In the genomic region with DNA sequence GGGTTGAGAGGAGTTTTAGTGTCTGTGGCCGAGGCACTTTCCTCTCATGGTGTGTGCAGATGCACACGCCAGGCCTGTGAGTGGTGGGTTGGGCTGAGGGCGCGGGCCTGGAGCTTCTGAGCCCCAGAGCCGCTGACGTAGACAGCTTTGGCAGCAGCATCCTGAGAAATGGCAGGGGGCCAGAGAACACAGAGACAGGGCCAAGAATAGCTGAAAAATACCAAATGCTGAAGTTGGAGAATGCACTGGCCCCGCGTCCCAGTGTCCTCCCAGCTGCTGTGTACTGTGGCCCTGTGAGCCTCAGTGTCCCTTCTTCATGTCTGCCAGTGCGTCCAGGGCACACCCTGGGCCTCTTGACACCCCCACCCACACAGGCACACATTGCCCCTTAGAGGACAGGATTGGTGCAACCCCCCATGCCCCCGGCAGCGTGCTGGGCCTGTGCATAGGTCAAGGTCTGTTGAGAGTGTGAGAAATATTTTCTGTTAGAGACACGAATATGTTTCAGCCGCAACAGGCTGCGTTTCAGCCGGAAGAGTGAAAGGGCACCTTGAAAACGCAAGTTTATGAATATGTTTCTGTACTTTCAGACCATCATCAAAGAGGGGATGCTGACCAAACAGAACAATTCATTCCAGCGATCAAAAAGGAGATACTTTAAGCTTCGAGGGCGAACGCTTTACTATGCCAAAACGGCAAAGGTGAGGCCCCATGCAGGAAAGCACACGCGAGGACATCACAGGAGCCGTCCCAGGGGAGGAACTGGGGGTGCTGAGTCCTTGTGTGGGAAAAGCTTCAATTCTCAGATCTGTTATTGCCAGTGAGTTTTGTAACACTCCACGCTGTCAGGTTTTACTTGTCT, we compare ENCODE assay signal across 7 cellular contexts. TPM values are rescaled to one million over a fixed set of nuclear protein-coding genes. Genes with fewer than 3 reads are reported as not detected.
DNase-seq lines count a peak whose midpoint lies in the region; ATAC-seq and TF ChIP-seq lines count a peak whose summit lies in the region.

No MANE protein-coding gene starts in this region.

- H3K36me3 ChIP-seq in MG63 (peaks cover 9% of the 10 kb centered on the region; the same call in 1 of the 2 replicates), lower lobe of right lung (peaks cover 22% of the 10 kb centered on the region), transverse colon (peaks cover 0 to 4% (median under 1%) of the 10 kb centered on the region in 4 donors)

- TF ChIP-seq EP300 in transverse colon (IDR thresholded peaks at IDR 0.05; ENCODE audit: low read depth), result peak; percentile 66

- H3K9me3 ChIP-seq in MG63 (no peaks in the 10 kb centered on the region), lower lobe of right lung (no peaks in the 10 kb centered on the region), transverse colon (no peaks in the 10 kb centered on the region)

- H3K27ac ChIP-seq in lower lobe of right lung (peak overlapping the region; percentile 67), transverse colon (peak overlapping the region; percentile 81 to 86 (median 82))

- no peak for TF ChIP-seq POLR2A in transverse colon (IDR thresholded peaks at IDR 0.05)

- in situ Hi-C loops in transverse colon (cut with MboI; ENCODE audit: low pct_ligation_motif_present in 1 of 4, low pct_unique_long_range_greater_than_20kb in 1 of 4, low sequenced_read_pairs in 3 of 4), result no loop called here

- intact Hi-C loops in lower lobe of right lung (cut with DNase I) (no loop called here), transverse colon (cut with DNase I; ENCODE audit: low total_unique reads) (no loop called here)

- H3K27me3 ChIP-seq in MG63, result no peaks in the 10 kb centered on the region
- no peaks in the 10 kb centered on the region for H3K27me3 ChIP-seq in lower lobe of right lung (ENCODE audit: low read depth)
- no peaks in the 10 kb centered on the region for H3K27me3 ChIP-seq in transverse colon

- peak; percentile 92 for ATAC-seq in lower lobe of right lung
- ATAC-seq in HG03039 (IDR thresholded peaks at IDR 0.05; ENCODE audit: unreplicated experiment), result no peak
- no peak for ATAC-seq in GM21529 (IDR thresholded peaks at IDR 0.05; ENCODE audit: unreplicated experiment)

- 63 to 65% methylated on average over 8 to 25 of the region's 25 CpGs for WGBS in transverse colon (ENCODE audit: low coverage in 1 of 2), 2 donors

- H3K4me1 ChIP-seq in lower lobe of right lung (peaks cover 41% of the 10 kb centered on the region), transverse colon (peaks cover 16 to 33% (median 23%) of the 10 kb centered on the region in 4 donors)

- no peak overlapping the region for H3K4me3 ChIP-seq in MG63
- peak overlapping the region; percentile 2 for H3K4me3 ChIP-seq in lower lobe of right lung
- H3K4me3 ChIP-seq in transverse colon, result no peak overlapping the region

- no peak for TF ChIP-seq CTCF in lower lobe of right lung (IDR thresholded peaks at IDR 0.05)
- TF ChIP-seq CTCF in transverse colon (IDR thresholded peaks at IDR 0.05), result no peak

- DNase-seq in MG63 (peak; percentile 84), cerebellar cortex (ENCODE audit: low spot score) (peak; percentile 92), lower lobe of right lung (peak; percentile 84), transverse colon (peak; percentile 75)
- no peak for DNase-seq in stimulated activated naive CD4-positive, alpha-beta T cell (lab: John Stamatoyannopoulos, UW)

RNA-seq across cellular contexts. Expression of a gene that starts 33.6 kb away (rescaled TPM):
- 8.8 and 8.9 TPM in 2 replicates for total RNA-seq in MG63 (2014; rRNA removed; shearing (Covaris generic); ENCODE audit: low replicate concordance)
- total RNA-seq in lower lobe of right lung, result 69.3 TPM
- total RNA-seq in transverse colon, result 100 to 1,000 TPM in 1 of 4 donors, 10 to 100 TPM in 3; 55.7 to 166 (median 91.5) TPM

Comparison
In these comparisons a context has a peak if more than half of its experiments do, and no peak if none do; other contexts are left out.
1. DNase-seq: peak in MG63 (single experiment), cerebellar cortex (single experiment), lower lobe of right lung (single experiment) and transverse colon (single experiment); none in stimulated activated naive CD4-positive, alpha-beta T cell (0 of 6).
2. ATAC-seq: peak in lower lobe of right lung (2 of 2); none in HG03039 (single experiment) and GM21529 (single experiment).